In genomic region chr11:12848413-12848812, GRCh38 we compare ENCODE assay signal across 26 cellular contexts.
"Had no signal": no experiment of that assay in that cellular context is flagged by ENCODE, and none has a peak within 500 bp of the region (broad histone marks: within the 10 kb centered on the region; RNA-seq: fewer than 3 reads in every experiment).

No MANE protein-coding gene starts in this region.

- H3K27ac Mint-ChIP-seq: activated B cell treated with CpG ODN at 0.5 μM for 24 hours; activated CD4-positive, alpha-beta T cell treated with anti-CD3 and anti-CD28 coated beads, Interleukin-2, amount 10 ng/mL, durations not matched to agents 24 days and 14 days; activated CD8-positive, alpha-beta memory T cell treated with anti-CD3 and anti-CD28 coated beads, Interleukin-2, amount 10 ng/mL, durations not matched to agents 7 days and 5 days; activated naive CD4-positive, alpha-beta T cell treated with anti-CD3 and anti-CD28 coated beads, Interleukin-2, amount 50 U/mL, for 72 hours; activated naive CD8-positive, alpha-beta T cell treated with anti-CD3 and anti-CD28 coated beads, Interleukin-2, amount 50 U/mL, for 24 hours; T-helper 17 cell had no signal

- H3K27ac ChIP-seq: ascending aorta, brain microvascular endothelial cell, Peyer's patch had no signal

- ATAC-seq: activated CD8-positive, alpha-beta memory T cell treated with anti-CD3 and anti-CD28 coated beads, Interleukin-2, amount 10 ng/mL, durations not matched to agents 7 days and 5 days; activated naive CD4-positive, alpha-beta T cell treated with anti-CD3 and anti-CD28 coated beads, Interleukin-2, amount 50 U/mL, for 72 hours; activated naive CD8-positive, alpha-beta T cell treated with anti-CD3 and anti-CD28 coated beads, Interleukin-2, amount 50 U/mL, for 24 hours; activated T-cell treated with anti-CD3 and anti-CD28 coated beads, Interleukin-2, amount 50 U/mL, for 4 hours; T-helper 17 cell had no signal

- H3K36me3 ChIP-seq: ascending aorta, brain microvascular endothelial cell, Peyer's patch had no signal

- H3K4me3 Mint-ChIP-seq: activated B cell treated with CpG ODN at 0.5 μM for 24 hours; activated CD4-positive, alpha-beta T cell treated with anti-CD3 and anti-CD28 coated beads, Interleukin-2, amount 10 ng/mL, durations not matched to agents 24 days and 14 days; activated CD8-positive, alpha-beta memory T cell treated with anti-CD3 and anti-CD28 coated beads, Interleukin-2, amount 10 ng/mL, durations not matched to agents 7 days and 5 days; activated naive CD8-positive, alpha-beta T cell treated with anti-CD3 and anti-CD28 coated beads, Interleukin-2, amount 50 U/mL, for 24 hours; activated T-cell treated with anti-CD3 and anti-CD28 coated beads, Interleukin-2, amount 50 U/mL, for 4 hours; T-helper 17 cell had no signal

- H3K9me3 Mint-ChIP-seq: activated B cell treated with CpG ODN at 0.5 μM for 24 hours; activated CD4-positive, alpha-beta T cell treated with anti-CD3 and anti-CD28 coated beads, Interleukin-2, amount 10 ng/mL, durations not matched to agents 24 days and 14 days; activated naive CD4-positive, alpha-beta T cell treated with anti-CD3 and anti-CD28 coated beads, Interleukin-2, amount 50 U/mL, for 72 hours; activated naive CD8-positive, alpha-beta T cell treated with anti-CD3 and anti-CD28 coated beads, Interleukin-2, amount 50 U/mL, for 24 hours; activated T-cell treated with anti-CD3 and anti-CD28 coated beads, Interleukin-2, amount 50 U/mL, for 4 hours had no signal

- H3K36me3 Mint-ChIP-seq: activated CD8-positive, alpha-beta memory T cell treated with anti-CD3 and anti-CD28 coated beads, Interleukin-2, amount 10 ng/mL, durations not matched to agents 7 days and 5 days; activated naive CD4-positive, alpha-beta T cell treated with anti-CD3 and anti-CD28 coated beads, Interleukin-2, amount 50 U/mL, for 72 hours had no signal

- H3K27me3 ChIP-seq: ascending aorta, brain microvascular endothelial cell, MG63, Peyer's patch had no signal

- H3K4me3 ChIP-seq: ascending aorta, MG63, Peyer's patch had no signal

- H3K9me3 ChIP-seq: ascending aorta, MG63, Peyer's patch had no signal

- H3K4me1 Mint-ChIP-seq: activated B cell treated with CpG ODN at 0.5 μM for 24 hours; activated naive CD8-positive, alpha-beta T cell treated with anti-CD3 and anti-CD28 coated beads, Interleukin-2, amount 50 U/mL, for 24 hours had no signal

- DNase-seq: activated B cell treated with CpG ODN at 0.5 μM for 24 hours; activated CD4-positive, alpha-beta T cell treated with anti-CD3 and anti-CD28 coated beads for 1 hour; activated CD4-positive, alpha-beta T cell treated with anti-CD3 and anti-CD28 coated beads, Interleukin-2, amount 10 ng/mL, durations not matched to agents 24 days and 14 days; activated CD4-positive, alpha-beta T cell treated with anti-CD3 and anti-CD28 coated beads, Interleukin-2, amount 50 U/mL, for 48 hours; activated CD8-positive, alpha-beta memory T cell treated with anti-CD3 and anti-CD28 coated beads, Interleukin-2, amount 10 ng/mL, durations not matched to agents 7 days and 5 days; activated effector memory CD4-positive, alpha-beta T cell treated with anti-CD3 and anti-CD28 coated beads, Interleukin-2, amount 50 U/mL, for 16 hours; activated naive CD4-positive, alpha-beta T cell treated with Interleukin-2 at 50 U/mL for 16 hours; activated naive CD8-positive, alpha-beta T cell treated with anti-CD3 and anti-CD28 coated beads, Interleukin-2, amount 50 U/mL, for 24 hours; activated T-cell treated with anti-CD3 and anti-CD28 coated beads, Interleukin-2, amount 50 U/mL, for 4 hours; amniotic stem cell; brain microvascular endothelial cell; cerebellar nuclear complex; KG1; MG63; NCI-H1105 treated with DMSO at 0.1 percent for 48 hours; NCI-H1436 treated with DMSO at 0.1 percent for 48 hours; NCI-H187; NCI-H2081; NCI-H510A treated with DMSO at 0.1 percent for 48 hours; NCI-H69; Peyer's patch; SHP77 treated with DMSO at 0.1 percent for 48 hours; T-helper 17 cell; T-helper 9 cell had no signal
